ENCODE assay signal across 20 cellular contexts in the genomic region with DNA sequence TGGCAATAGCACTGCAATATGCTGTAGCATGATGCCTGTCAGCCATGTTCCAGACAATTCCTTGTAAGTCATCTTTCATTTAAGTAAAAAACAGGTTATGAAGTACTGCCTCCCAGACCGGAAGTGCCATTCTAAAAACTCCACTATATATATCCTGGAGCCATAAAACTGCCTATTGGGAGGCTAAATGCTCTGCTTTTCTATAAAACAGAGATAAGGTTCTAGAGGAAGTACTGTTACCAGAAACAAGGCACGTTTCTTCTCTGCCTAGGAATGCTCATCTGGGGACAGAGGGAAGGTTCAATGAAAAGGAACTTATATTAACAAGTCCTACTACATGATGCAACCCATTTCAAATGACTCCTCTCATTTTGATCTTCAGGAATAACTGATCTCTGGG.
"Had no signal": no experiment of that assay in that cellular context is flagged by ENCODE, and none has a peak within 500 bp of the region (broad histone marks: within the 10 kb centered on the region; RNA-seq: fewer than 3 reads in every experiment).

No MANE protein-coding gene starts in this region.

- H3K27ac ChIP-seq: ascending aorta, body of pancreas, PC-9, WERI-Rb-1 had no signal

- DNase-seq: activated CD4-positive, alpha-beta T cell treated with anti-CD3 and anti-CD28 coated beads for 36 hours; activated CD8-positive, alpha-beta memory T cell treated with anti-CD3 and anti-CD28 coated beads, Interleukin-2, amount 50 U/mL, for 4 hours; activated CD8-positive, alpha-beta T cell treated with anti-CD3 and anti-CD28 coated beads for 36 hours; activated effector memory CD4-positive, alpha-beta T cell treated with Interleukin-2 at 50 U/mL for 16 hours; activated naive CD4-positive, alpha-beta T cell; activated T-cell treated with anti-CD3 and anti-CD28 coated beads, Interleukin-2, amount 50 U/mL, for 1 hour; body of pancreas; central memory CD4-positive, alpha-beta T cell; Karpas-422; NCI-H146; NCI-H187 treated with DMSO at 0.1 percent for 48 hours; NCI-H2081 treated with DMSO at 0.1 percent for 48 hours; NCI-H446; NCI-H524; PC-9; SHP77 treated with DMSO at 0.1 percent for 48 hours; T-helper 17 cell; T-helper 9 cell; WERI-Rb-1 had no signal

- H3K9me3 ChIP-seq: ascending aorta had no signal

- H3K27me3 ChIP-seq: ascending aorta, body of pancreas had no signal

- H3K36me3 ChIP-seq: WERI-Rb-1 had no signal

- H3K4me1 ChIP-seq: ascending aorta, body of pancreas had no signal

- ATAC-seq: activated CD4-positive, alpha-beta T cell treated with anti-CD3 and anti-CD28 coated beads for 36 hours; activated CD8-positive, alpha-beta T cell treated with anti-CD3 and anti-CD28 coated beads for 36 hours; body of pancreas; T-helper 17 cell had no signal

- H3K4me3 ChIP-seq: ascending aorta, body of pancreas, PC-9 had no signal
